ENCODE assay signal across 17 cellular contexts in the genomic region with DNA sequence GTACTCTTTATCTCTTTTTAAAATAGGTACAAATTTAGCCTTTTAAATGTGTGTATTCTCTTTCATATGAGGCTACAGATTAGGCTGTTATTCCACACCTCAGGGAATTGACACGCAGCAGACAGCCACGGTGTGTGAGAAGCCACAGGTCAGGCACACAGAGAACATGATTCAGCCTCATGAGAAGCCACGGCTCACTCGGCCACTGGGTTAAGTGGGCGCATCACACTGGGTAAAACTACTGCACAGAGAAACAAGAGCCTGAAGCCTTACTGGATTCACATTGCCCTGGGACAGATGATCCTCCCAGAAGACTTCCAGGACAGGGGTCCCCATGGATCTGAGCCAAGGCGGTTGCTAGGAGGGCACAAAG. TPM values are rescaled to one million over a fixed set of nuclear protein-coding genes. Genes with fewer than 3 reads are reported as not detected.
DNase-seq lines count a peak whose midpoint lies in the region; ATAC-seq, FAIRE-seq and TF ChIP-seq lines count a peak whose summit lies in the region.
"Had no signal": no experiment of that assay in that cellular context is flagged by ENCODE, and none has a peak within 500 bp of the region (broad histone marks: within the 10 kb centered on the region; RNA-seq: fewer than 3 reads in every experiment).

No MANE protein-coding gene starts in this region.

- H3K36me3 ChIP-seq in ovary, result no peaks in the 10 kb centered on the region
- peaks cover 4 to 5% of the 10 kb centered on the region in 2 donors for H3K36me3 ChIP-seq in kidney (ENCODE audit: control insufficient read depth in 1 of 2, insufficient read depth in 2 of 2, low read length in 2 of 2)

- peak overlapping the region; percentile 67 for H3K27ac Mint-ChIP-seq in T-helper 2 cell treated with Interferon-gamma antibody and Interleukin-4, amounts not matched to agents 5 μg/mL and 100 μg/mL, for 36 hours
- H3K27ac Mint-ChIP-seq in activated CD8-positive, alpha-beta T cell treated with anti-CD3 and anti-CD28 coated beads, Interleukin-2, amount 10 ng/mL, durations not matched to agents 7 days and 5 days, result peak overlapping the region; percentile 40
- H3K27ac Mint-ChIP-seq in naive thymus-derived CD8-positive, alpha-beta T cell, result peak overlapping the region in 8 of 10 donors; percentile 20 to 94 (median 80)

- no peaks in the 10 kb centered on the region for H3K9me3 Mint-ChIP-seq in T-helper 2 cell treated with Interferon-gamma antibody and Interleukin-4, amounts not matched to agents 5 μg/mL and 100 μg/mL, for 36 hours
- no peaks in the 10 kb centered on the region for H3K9me3 Mint-ChIP-seq in activated CD8-positive, alpha-beta T cell treated with anti-CD3 and anti-CD28 coated beads, Interleukin-2, amount 10 ng/mL, durations not matched to agents 7 days and 5 days (ENCODE audit: insufficient read depth)
- no peaks in the 10 kb centered on the region for H3K9me3 Mint-ChIP-seq in naive thymus-derived CD8-positive, alpha-beta T cell

- no peak for TF ChIP-seq CTCF in ovary (IDR thresholded peaks at IDR 0.05)
- no peak for TF ChIP-seq CTCF in kidney (IDR thresholded peaks at IDR 0.05; ENCODE audit: borderline replicate concordance, extremely low read depth, insufficient read depth)

- H3K27ac ChIP-seq in ovary (no peak overlapping the region), kidney (ENCODE audit: low read depth in 2 of 2, low read length in 2 of 2) (no peak overlapping the region)
- H3K27ac ChIP-seq: testis had no signal

- no peak overlapping the region for H3K9ac ChIP-seq in kidney (ENCODE audit: low read length in 2 of 2)

- no peak for TF ChIP-seq EP300 in ovary (IDR thresholded peaks at IDR 0.05)

- ATAC-seq in activated CD8-positive, alpha-beta T cell treated with anti-CD3 and anti-CD28 coated beads, Interleukin-2, amount 10 ng/mL, durations not matched to agents 7 days and 5 days, result no peak
- ATAC-seq in naive thymus-derived CD8-positive, alpha-beta T cell, result peak in 1 of 2 donors; percentile 23

- POLR2A ChIA-PET in activated CD8-positive, alpha-beta T cell treated with anti-CD3 and anti-CD28 coated beads, Interleukin-2, amount 10 ng/mL, durations not matched to agents 7 days and 5 days (lab: Charles Lee), result no interaction called here
- POLR2A ChIA-PET in naive thymus-derived CD8-positive, alpha-beta T cell (lab: Charles Lee), result interaction anchor here (0.8 kb wide), 1 partner anchor 41 kb away, joined by 3 read pairs; no protein-coding TSS in a partner anchor

- H3K27me3 ChIP-seq in ovary, result no peaks in the 10 kb centered on the region
- H3K27me3 ChIP-seq: testis had no signal

- 76 to 90% (median 81%) methylated on average over 6 of the region's 6 CpGs for WGBS in ovary, 3 donors

- H3K9me3 ChIP-seq in ovary (no peaks in the 10 kb centered on the region), kidney (ENCODE audit: control insufficient read depth in 1 of 2, low read length in 2 of 2) (no peaks in the 10 kb centered on the region)
- H3K9me3 ChIP-seq: testis had no signal

- FAIRE-seq in GM12891 (lab: Jason Lieb, UNC), result no peak
- no peak for FAIRE-seq in kidney (lab: Jason Lieb, UNC)
- FAIRE-seq: bronchial epithelial cell, small intestine had no signal

- intact Hi-C loops in ovary (cut with DNase I) (no loop called here), kidney (cut with DNase I) (no loop called here)

- DNase-seq in T-helper 2 cell treated with Interferon-gamma antibody and Interleukin-4, amounts not matched to agents 5 μg/mL and 100 μg/mL, for 36 hours (ENCODE audit: low spot score), result no peak
- DNase-seq in T-helper 2 cell (no peak), GM12891 (ENCODE audit: insufficient read length, low spot score) (no peak), ovary (no peak), kidney (no peak), AG08395 (ENCODE audit: low spot score) (no peak)
- no peak for DNase-seq in activated CD8-positive, alpha-beta T cell treated with anti-CD3 and anti-CD28 coated beads, Interleukin-2, amount 10 ng/mL, durations not matched to agents 7 days and 5 days
- DNase-seq in naive thymus-derived CD8-positive, alpha-beta T cell, result no peak
- DNase-seq: DMS53, occipital lobe, small intestine, testis had no signal

- no peaks in the 10 kb centered on the region for H3K27me3 Mint-ChIP-seq in T-helper 2 cell treated with Interferon-gamma antibody and Interleukin-4, amounts not matched to agents 5 μg/mL and 100 μg/mL, for 36 hours (ENCODE audit: low read depth)
- no peaks in the 10 kb centered on the region for H3K27me3 Mint-ChIP-seq in activated CD8-positive, alpha-beta T cell treated with anti-CD3 and anti-CD28 coated beads, Interleukin-2, amount 10 ng/mL, durations not matched to agents 7 days and 5 days (ENCODE audit: low read depth)
- no peaks in the 10 kb centered on the region for H3K27me3 Mint-ChIP-seq in naive thymus-derived CD8-positive, alpha-beta T cell

- peak overlapping the region; percentile 59 for H3K4me3 Mint-ChIP-seq in T-helper 2 cell treated with Interferon-gamma antibody and Interleukin-4, amounts not matched to agents 5 μg/mL and 100 μg/mL, for 36 hours
- no peak overlapping the region for H3K4me3 Mint-ChIP-seq in activated CD8-positive, alpha-beta T cell treated with anti-CD3 and anti-CD28 coated beads, Interleukin-2, amount 10 ng/mL, durations not matched to agents 7 days and 5 days
- H3K4me3 Mint-ChIP-seq in naive thymus-derived CD8-positive, alpha-beta T cell, result peak overlapping the region in 6 of 10 donors; percentile 5 to 84 (median 65)

- CTCF ChIA-PET in activated CD8-positive, alpha-beta T cell treated with anti-CD3 and anti-CD28 coated beads, Interleukin-2, amount 10 ng/mL, durations not matched to agents 7 days and 5 days (lab: Charles Lee), result no interaction called here

- H3K4me1 Mint-ChIP-seq in T-helper 2 cell treated with Interferon-gamma antibody and Interleukin-4, amounts not matched to agents 5 μg/mL and 100 μg/mL, for 36 hours (ENCODE audit: low read depth), result peaks cover 14% of the 10 kb centered on the region
- peaks cover 36% of the 10 kb centered on the region for H3K4me1 Mint-ChIP-seq in activated CD8-positive, alpha-beta T cell treated with anti-CD3 and anti-CD28 coated beads, Interleukin-2, amount 10 ng/mL, durations not matched to agents 7 days and 5 days (ENCODE audit: low read depth)
- peaks cover 18 to 87% (median 43%) of the 10 kb centered on the region in 4 donors for H3K4me1 Mint-ChIP-seq in naive thymus-derived CD8-positive, alpha-beta T cell

- H3K36me3 Mint-ChIP-seq in T-helper 2 cell treated with Interferon-gamma antibody and Interleukin-4, amounts not matched to agents 5 μg/mL and 100 μg/mL, for 36 hours (ENCODE audit: low read depth), result peaks cover 27% of the 10 kb centered on the region
- peaks cover 26% of the 10 kb centered on the region for H3K36me3 Mint-ChIP-seq in activated CD8-positive, alpha-beta T cell treated with anti-CD3 and anti-CD28 coated beads, Interleukin-2, amount 10 ng/mL, durations not matched to agents 7 days and 5 days (ENCODE audit: low read depth)
- H3K36me3 Mint-ChIP-seq in naive thymus-derived CD8-positive, alpha-beta T cell, result peaks cover 0 to 50% (median 8%) of the 10 kb centered on the region in 3 donors

- no peak overlapping the region for H3K4me3 ChIP-seq in ovary
- no peak overlapping the region for H3K4me3 ChIP-seq in kidney (ENCODE audit: low read length in 2 of 2)
- H3K4me3 ChIP-seq: lung, testis had no signal

- TF ChIP-seq POLR2A in GM12891 (IDR thresholded peaks at IDR 0.05; ENCODE audit: low read depth, low read length) (no peak), ovary (IDR thresholded peaks at IDR 0.05) (no peak)

- H3K4me1 ChIP-seq in ovary (ENCODE audit: insufficient read depth) (peaks cover under 1% of the 10 kb centered on the region), kidney (ENCODE audit: control insufficient read depth in 1 of 2, insufficient read depth in 1 of 2, low read depth in 1 of 2, low read length in 2 of 2) (peaks cover 0 to 7% of the 10 kb centered on the region in 2 donors)
- H3K4me1 ChIP-seq: testis had no signal

TF ChIP-seq in GM12891, 5 proteins besides CTCF, POLR2A, EP300 and RAD21:
- TF ChIP-seq POLR2AphosphoS5 (IDR thresholded peaks at IDR 0.05; ENCODE audit: low read depth, low read length) (0 out of 2 replicates have a peak, but pooled peaks have one; percentile 27), TAF1 (IDR thresholded peaks at IDR 0.05; ENCODE audit: low read depth, low read length) (no peak)

RNA-seq across cellular contexts. Expression of gene LPCAT1, which starts 28.2 kb away (rescaled TPM):
- 54.4 TPM for polyA plus RNA-seq in GM12891 (2012; ENCODE audit: low read depth, missing spikeins)
- 10 to 100 TPM; 60.8 to 68.3 TPM for total RNA-seq in activated CD8-positive, alpha-beta T cell treated with anti-CD3 and anti-CD28 coated beads, Interleukin-2, amount 10 ng/mL, durations not matched to agents 7 days and 5 days
- total RNA-seq in naive thymus-derived CD8-positive, alpha-beta T cell, result 10 to 100 TPM; 40.3 to 46.1 TPM
- polyA plus RNA-seq in naive thymus-derived CD8-positive, alpha-beta T cell, result 10 to 100 TPM; 18.6 to 46.3 (median 20.9) TPM
- total RNA-seq in ovary, result 10 to 100 TPM; 13.0 to 28.2 (median 25.3) TPM
- 10 to 100 TPM; 18.7 to 57.1 TPM for polyA plus RNA-seq in ovary
- 46.5 TPM for total RNA-seq in kidney
- polyA plus RNA-seq in kidney (ENCODE audit: insufficient read depth, low read depth, low replicate concordance), result 22.2 TPM

RNA-seq across cellular contexts. Expression of gene SLC6A3, which starts 50.3 kb away (rescaled TPM):
- 0.05 TPM for polyA plus RNA-seq in GM12891 (2012; ENCODE audit: low read depth, missing spikeins)
- not detected for total RNA-seq in activated CD8-positive, alpha-beta T cell treated with anti-CD3 and anti-CD28 coated beads, Interleukin-2, amount 10 ng/mL, durations not matched to agents 7 days and 5 days
- under 1 TPM; 0.08 to 0.27 TPM for total RNA-seq in naive thymus-derived CD8-positive, alpha-beta T cell
- under 1 TPM in 1 of 3 donors, not detected in 2; 0.09 TPM for polyA plus RNA-seq in naive thymus-derived CD8-positive, alpha-beta T cell
- under 1 TPM; 0.05 to 0.62 (median 0.38) TPM for total RNA-seq in ovary
- under 1 TPM; 0.40 to 0.56 TPM for polyA plus RNA-seq in ovary
- 0.54 TPM for total RNA-seq in kidney
- 0.09 TPM for polyA plus RNA-seq in kidney (ENCODE audit: insufficient read depth, low read depth, low replicate concordance)
- total RNA-seq: bronchial epithelial cell, fibroblast of villous mesenchyme, M059J, occipital lobe, SK-MEL-5 had no signal
